8 cellular contexts compared by ENCODE assay signal in genomic region chr16:12816791-12817214, GRCh38. TPM values are rescaled to one million over a fixed set of nuclear protein-coding genes. Genes with fewer than 3 reads are reported as not detected.
DNase-seq lines count a peak whose midpoint lies in the region; ATAC-seq, FAIRE-seq and TF ChIP-seq lines count a peak whose summit lies in the region.
"Not testable (repeated sequence)": the region's sequence is repeated elsewhere in the genome, so short reads cannot be mapped to it uniquely, and the experiment has no call there.

No MANE protein-coding gene starts in this region.

- not testable (repeated sequence) for FAIRE-seq in A549 (lab: Jason Lieb, UNC)
- FAIRE-seq in endothelial cell of umbilical vein (lab: Jason Lieb, UNC): peak; percentile 4

- dilution Hi-C loops in endothelial cell of umbilical vein (cut with MboI; ENCODE audit: extremely low pct_ligation_motif_present, low sequenced_read_pairs): not testable (repeated sequence)

- not testable (repeated sequence) for TF ChIP-seq CTCF in A549 (IDR thresholded peaks at IDR 0.05); endothelial cell of umbilical vein (IDR thresholded peaks at IDR 0.05; ENCODE audit: extremely low read depth in 1 of 2, insufficient read depth in 1 of 2, low read depth in 1 of 2, low read length in 2 of 2); heart right ventricle (IDR thresholded peaks at IDR 0.05)

- not testable (repeated sequence) for H3K4me3 ChIP-seq in A549; adipocyte (ENCODE audit: low read length); endothelial cell of umbilical vein (replicated peaks in 1 of 3; ENCODE audit: insufficient read depth in 1 of 3, low read depth in 1 of 3, low read length in 3 of 3); heart right ventricle

- not testable (repeated sequence) for DNase-seq in A549 (ENCODE audit: low read depth in 1 of 2, low spot score in 1 of 2); heart right ventricle
- peak; percentile 8 for DNase-seq in EL
- peak; percentile 48 for DNase-seq in M059J (ENCODE audit: low read depth)
- peak; percentile 50 for DNase-seq in NCI-H2196 (lab: John Stamatoyannopoulos, UW; ENCODE audit: unreplicated experiment)
- peak; percentile 70 for DNase-seq in adipocyte (ENCODE audit: low read depth)
- peak; percentile 38 for DNase-seq in endothelial cell of umbilical vein (ENCODE audit: low read depth, low spot score)
- peak; percentile 68 for DNase-seq in renal cortical epithelial cell (ENCODE audit: low read depth)

- CTCF ChIA-PET in A549 (lab: Yijun Ruan, JAX) (interaction anchor here (0.7 to 2.4 kb wide), 3 partner anchors 243 to 1365 kb away, joined by 3 to 10 read pairs (median 5); no protein-coding TSS in a partner anchor), endothelial cell of umbilical vein (lab: Charles Lee) (interaction anchor here (0.6 to 11.9 kb wide), 12 partner anchors 12 to 1057 kb away, joined by 3 to 150 read pairs (median 3); no protein-coding TSS in a partner anchor)

- H3K27me3 ChIP-seq in adipocyte (replicated peaks; ENCODE audit: control insufficient read depth, insufficient read depth, low read length); endothelial cell of umbilical vein (ENCODE audit: control insufficient read depth in 2 of 2, insufficient read depth in 2 of 2, low read length in 2 of 2); heart right ventricle: not testable (repeated sequence)

- not testable (repeated sequence) for H3K9ac ChIP-seq in adipocyte (ENCODE audit: low read length); endothelial cell of umbilical vein (replicated peaks; ENCODE audit: extremely low read depth, insufficient read depth, low read length)

- H3K9me1 ChIP-seq in endothelial cell of umbilical vein (replicated peaks; ENCODE audit: control insufficient read depth, extremely low read depth, insufficient read depth, low read length): not testable (repeated sequence)

- not testable (repeated sequence) for H3K4me2 ChIP-seq in A549; endothelial cell of umbilical vein (ENCODE audit: insufficient read depth, low read length)

- not testable (repeated sequence) for H3K9me3 ChIP-seq in A549; adipocyte (ENCODE audit: control insufficient read depth, low read length); endothelial cell of umbilical vein (replicated peaks; ENCODE audit: control insufficient read depth, insufficient read depth, low read length); heart right ventricle

- H3K27ac ChIP-seq in A549 (peak overlapping the region; percentile 19 to 22; a peak in 2 of 6 replicates), heart right ventricle (peak overlapping the region in 1 of 10 donors; percentile 26)
- H3K27ac ChIP-seq in endothelial cell of umbilical vein (ENCODE audit: insufficient read depth, low read depth, low read length): not testable (repeated sequence)

- H3K36me3 ChIP-seq in adipocyte (ENCODE audit: control insufficient read depth, insufficient read depth, low read length, severe bottlenecking); endothelial cell of umbilical vein (ENCODE audit: control insufficient read depth in 2 of 2, extremely low read depth in 1 of 2, insufficient read depth in 2 of 2, low read length in 2 of 2); heart right ventricle: not testable (repeated sequence)

- not testable (repeated sequence) for TF ChIP-seq EP300 in A549 (IDR thresholded peaks at IDR 0.05)

- POLR2A ChIA-PET in A549 (lab: Yijun Ruan, JAX): not testable (repeated sequence)
- POLR2A ChIA-PET in endothelial cell of umbilical vein (lab: Charles Lee): interaction anchor here (0.7 kb wide), 1 partner anchor 49 kb away, joined by 7 read pairs; no protein-coding TSS in a partner anchor

- WGBS in A549 (ENCODE audit: missing lambda C conversion rate): 84% methylated on average over 4 of the region's 4 CpGs
- 47 to 50% methylated on average over 4 of the region's 4 CpGs for WGBS in heart right ventricle, 2 donors

- intact Hi-C loops in endothelial cell of umbilical vein (cut with micrococcal nuclease): loop anchor here (5.0 kb wide), 4 partner anchors 90 to 475 kb away; no protein-coding TSS in a partner anchor
- intact Hi-C loops in heart right ventricle (cut with DNase I): loop anchor here in 6 of 10 donors (5.0 to 10.0 kb wide), 6 partner anchors 232 to 725 kb away; no protein-coding TSS in a partner anchor

- not testable (repeated sequence) for BruUV-seq in endothelial cell of umbilical vein (replicated peaks; lab: Mats Ljungman, UMichigan)

- H4K20me1 ChIP-seq in endothelial cell of umbilical vein (replicated peaks; ENCODE audit: control insufficient read depth, extremely low read depth, insufficient read depth, low read length): not testable (repeated sequence)

- not testable (repeated sequence) for H3K4me1 ChIP-seq in A549; endothelial cell of umbilical vein (ENCODE audit: control insufficient read depth, extremely low read depth, insufficient read depth, low read length)
- peaks cover 26% of the 10 kb centered on the region for H3K4me1 ChIP-seq in adipocyte (ENCODE audit: control insufficient read depth, insufficient read depth, low read length)
- H3K4me1 ChIP-seq in heart right ventricle: peaks cover 0 to 18% (median 0%) of the 10 kb centered on the region in 9 donors

- not testable (repeated sequence) for TF ChIP-seq POLR2A in A549 (IDR thresholded peaks at IDR 0.05; ENCODE audit: low read length); endothelial cell of umbilical vein (IDR thresholded peaks at IDR 0.05; ENCODE audit: low read depth, low read length)

- H2AFZ ChIP-seq in endothelial cell of umbilical vein (ENCODE audit: low read depth, low read length): not testable (repeated sequence)

- H3K79me2 ChIP-seq in endothelial cell of umbilical vein (ENCODE audit: control insufficient read depth, insufficient read depth, low read length): not testable (repeated sequence)

- TF ChIP-seq RAD21 in A549 (conservative IDR thresholded peaks at IDR 0.05 in 1 of 2, IDR thresholded peaks at IDR 0.05 in 1 of 2): not testable (repeated sequence)

- ATAC-seq in A549: not testable (repeated sequence)
- peak in 6 of 8 donors; percentile 13 to 59 (median 45) for ATAC-seq in heart right ventricle

RNA-seq across cellular contexts. Expression of gene CPPED1, which starts 13.1 kb away (rescaled TPM):
- polyA plus RNA-seq in A549 (2011; rRNA removed): 30.5 and 31.3 TPM in 2 replicates
- 9.9 and 11.6 TPM in 2 replicates for polyA plus RNA-seq in A549 (2012; cell fraction: cytosol; rRNA removed)
- polyA plus RNA-seq in A549 (2012; cell fraction: nucleus; rRNA removed): 10.7 and 11.9 TPM in 2 replicates
- polyA plus RNA-seq in A549 (2017; fragmentation: RNase III; extraction: RNeasy Plus Mini Kit Qiagen cat#74134 plus additional on column Dnase treatment): 16.1 to 17.5 TPM (median 16.8 TPM) in 3 replicates
- 32.3 and 35.1 TPM in 2 replicates for polyA minus RNA-seq in A549 (2011; rRNA and poly(A)+ RNA removed)
- 40.1 and 40.5 TPM in 2 replicates for total RNA-seq in M059J (2014; rRNA removed; shearing (Covaris generic))
- 55.8 and 59.3 TPM in 2 replicates for total RNA-seq in endothelial cell of umbilical vein
- polyA plus RNA-seq in endothelial cell of umbilical vein: 27.9 and 32.1 TPM in 2 replicates
- polyA plus RNA-seq in endothelial cell of umbilical vein (2011; cell fraction: cytosol; rRNA removed): 38.2 and 38.6 TPM in 2 replicates
- polyA plus RNA-seq in endothelial cell of umbilical vein (2011; cell fraction: nucleus; rRNA removed): 28.8 and 34.2 TPM in 2 replicates
- polyA plus RNA-seq in endothelial cell of umbilical vein (2012): 38.2 and 40.9 TPM in 2 replicates
- 77.1 and 82.6 TPM in 2 replicates for polyA minus RNA-seq in endothelial cell of umbilical vein
- polyA minus RNA-seq in endothelial cell of umbilical vein (2011; cell fraction: cytosol; rRNA and poly(A)+ RNA removed): 1.8 TPM
- 55.1 and 56.4 TPM in 2 replicates for polyA minus RNA-seq in endothelial cell of umbilical vein (2011; cell fraction: nucleus; rRNA and poly(A)+ RNA removed)
- 10 to 100 TPM; 11.3 to 20.2 (median 14.5) TPM for total RNA-seq in heart right ventricle
- 1 to 10 TPM; 5.6 to 6.0 TPM for polyA plus RNA-seq in heart right ventricle
- 17.2 and 33.2 TPM in 2 replicates for total RNA-seq in renal cortical epithelial cell
